8 cellular contexts compared by ENCODE assay signal in the genomic region with DNA sequence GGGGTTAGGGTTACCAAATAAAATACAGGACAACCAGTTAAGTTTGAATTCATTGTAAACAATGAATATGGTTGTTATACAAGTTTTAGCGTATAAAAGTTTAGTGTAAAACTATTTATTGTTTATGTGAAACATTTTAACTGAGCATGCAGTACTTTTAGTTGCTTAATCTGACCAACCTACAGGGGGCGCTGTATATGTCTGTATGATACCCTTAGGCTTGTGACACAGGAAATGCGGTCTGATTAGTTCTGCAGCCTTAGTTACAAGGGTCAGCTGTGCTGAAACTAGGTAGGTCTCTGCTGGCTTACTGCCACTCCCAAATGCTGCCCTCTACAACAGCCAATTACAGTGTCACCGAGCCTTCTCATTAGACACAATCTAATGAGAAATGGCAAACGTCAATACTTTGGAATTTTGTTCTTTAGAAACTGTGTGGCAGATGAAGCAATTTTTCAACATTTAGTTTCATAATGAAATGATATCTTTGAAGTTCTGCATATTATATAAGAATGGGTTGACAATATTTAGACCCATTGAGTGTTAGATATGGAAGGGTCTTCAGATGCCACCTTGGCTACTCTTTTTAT. TPM values are rescaled to one million over a fixed set of nuclear protein-coding genes. Genes with fewer than 3 reads are reported as not detected.
A peak's percentile ranks its signal among the peaks of the same experiment; 100 is the strongest.
DNase-seq lines count a peak whose midpoint lies in the region; ATAC-seq, FAIRE-seq and TF ChIP-seq lines count a peak whose summit lies in the region.

No MANE protein-coding gene starts in this region.

- no peak overlapping the region for H3K4me3 ChIP-seq in SU-DHL-6 (ENCODE audit: insufficient read depth, low read length, poor library complexity, severe bottlenecking)

- no peaks in the 10 kb centered on the region for H3K27me3 ChIP-seq in SU-DHL-6 (ENCODE audit: low read length)

- no peaks in the 10 kb centered on the region for H4K20me1 ChIP-seq in SU-DHL-6 (ENCODE audit: low read depth, low read length)

- no peaks in the 10 kb centered on the region for H3K36me3 ChIP-seq in SU-DHL-6 (ENCODE audit: low read length)

- H3K27ac ChIP-seq in SU-DHL-6 (ENCODE audit: low read depth, low read length), result no peak overlapping the region

- no peak overlapping the region for H3K27ac Mint-ChIP-seq in mesothelial cell of epicardium

- no peak overlapping the region for H2AFZ ChIP-seq in SU-DHL-6 (ENCODE audit: low read depth, low read length, severe bottlenecking)

- no peaks in the 10 kb centered on the region for H3K9me2 ChIP-seq in SU-DHL-6 (replicated peaks; ENCODE audit: insufficient read depth, low read length)

- H3K27me3 Mint-ChIP-seq in mesothelial cell of epicardium (ENCODE audit: low read depth), result no peaks in the 10 kb centered on the region

- DNase-seq in NCI-H2029 (lab: John Stamatoyannopoulos, UW) (peak; percentile 25), NCI-H2029 treated with DMSO at 0.1 percent for 48 hours (lab: John Stamatoyannopoulos, UW) (no peak), mesothelial cell of epicardium (ENCODE audit: low spot score in 2 of 2, unreplicated experiment in 2 of 2) (no peak), frontal cortex (ENCODE audit: low spot score in 2 of 2) (no peak), NCI-H1092 (lab: John Stamatoyannopoulos, UW) (no peak)

- H3K4me2 ChIP-seq in SU-DHL-6 (ENCODE audit: low read depth, low read length, poor library complexity, severe bottlenecking), result no peak overlapping the region

- no peak overlapping the region for H3K9ac ChIP-seq in SU-DHL-6 (ENCODE audit: low read length)

- ATAC-seq in GM21390 (IDR thresholded peaks at IDR 0.05; ENCODE audit: unreplicated experiment) (peak; percentile 95), HG03469 (IDR thresholded peaks at IDR 0.05; ENCODE audit: unreplicated experiment) (peak; percentile 92)

- FAIRE-seq in frontal cortex (lab: Jason Lieb, UNC), result no peak

- H3K79me2 ChIP-seq in SU-DHL-6 (ENCODE audit: insufficient read depth, low read length), result no peaks in the 10 kb centered on the region

- H3K4me3 Mint-ChIP-seq in mesothelial cell of epicardium, result no peak overlapping the region

- TF ChIP-seq CTCF in SU-DHL-6 (IDR thresholded peaks at IDR 0.05; ENCODE audit: insufficient read depth, low read length, poor library complexity, severe bottlenecking) (peak; percentile 78), mesothelial cell of epicardium (IDR thresholded peaks at IDR 0.05; ENCODE audit: unreplicated experiment) (peak; percentile 62)

- H3F3A ChIP-seq in SU-DHL-6 (ENCODE audit: insufficient read depth), result no peaks in the 10 kb centered on the region

- peaks cover 6% of the 10 kb centered on the region; the same call in 1 of the 2 replicates for H3K9me3 ChIP-seq in SU-DHL-6 (ENCODE audit: insufficient read depth, low read length)

- no peaks in the 10 kb centered on the region for H3K36me3 Mint-ChIP-seq in mesothelial cell of epicardium

- H3K4me1 Mint-ChIP-seq in mesothelial cell of epicardium, result peaks cover 20% of the 10 kb centered on the region

- peaks cover 9% of the 10 kb centered on the region for H3K9me3 Mint-ChIP-seq in mesothelial cell of epicardium

RNA-seq across cellular contexts. Expression of a gene that starts 56.2 kb away (rescaled TPM):
- total RNA-seq in mesothelial cell of epicardium (0.70 to 0.83 TPM (median 0.73 TPM) in 3 replicates), frontal cortex (17.5 TPM)

Comparison
In these comparisons a context has a peak if more than half of its experiments do, and no peak if none do; other contexts are left out.
1. RNA of a gene that starts 56.2 kb away (total RNA-seq): 17.5 TPM in frontal cortex (single experiment); 0.70 to 0.83 TPM in mesothelial cell of epicardium; every median in the first group is over 10 times any median in the second.